30 cellular contexts compared by ENCODE assay signal in the genomic region with DNA sequence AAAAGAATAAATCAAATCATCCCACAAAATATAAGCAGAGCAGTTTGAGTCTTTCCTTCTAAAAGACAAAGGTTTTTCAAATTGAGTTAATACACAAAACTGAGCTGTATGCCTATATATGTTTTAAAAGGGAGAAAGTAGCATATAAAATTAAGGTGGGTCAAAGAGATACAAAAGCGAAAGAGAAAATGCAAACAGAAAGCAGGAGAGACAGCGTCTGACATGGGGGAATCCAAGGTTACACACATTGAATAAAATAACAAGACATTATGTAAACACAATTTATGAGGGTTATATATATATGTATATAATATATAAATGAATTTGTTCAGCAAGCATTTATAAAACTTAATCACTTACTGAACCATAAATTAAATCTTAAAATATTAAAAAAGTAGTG.
DNase-seq lines count a peak whose midpoint lies in the region; ATAC-seq, FAIRE-seq and TF ChIP-seq lines count a peak whose summit lies in the region.
"Had no signal": no experiment of that assay in that cellular context is flagged by ENCODE, and none has a peak within 500 bp of the region (broad histone marks: within the 10 kb centered on the region; RNA-seq: fewer than 3 reads in every experiment).

No MANE protein-coding gene starts in this region.

- H3K79me2 ChIP-seq in MM.1S (ENCODE audit: low read length), result no peaks in the 10 kb centered on the region

- no peaks in the 10 kb centered on the region for H3K9me3 Mint-ChIP-seq in activated CD4-positive, alpha-beta T cell treated with anti-CD3 and anti-CD28 coated beads, Interleukin-2, amount 10 ng/mL, durations not matched to agents 24 days and 14 days
- H3K9me3 Mint-ChIP-seq: IgD-negative memory B cell had no signal

- no peaks in the 10 kb centered on the region for H3K4me1 Mint-ChIP-seq in activated CD4-positive, alpha-beta T cell treated with anti-CD3 and anti-CD28 coated beads, Interleukin-2, amount 10 ng/mL, durations not matched to agents 24 days and 14 days
- H3K4me1 Mint-ChIP-seq: CD8-positive, alpha-beta memory T cell; IgD-negative memory B cell had no signal

- H3K9me3 ChIP-seq in MM.1S (replicated peaks; ENCODE audit: insufficient read depth, low read length), result no peaks in the 10 kb centered on the region
- no peaks in the 10 kb centered on the region for H3K9me3 ChIP-seq in pancreas
- H3K9me3 ChIP-seq: A549 had no signal

- no peak overlapping the region for H3K4me3 Mint-ChIP-seq in activated CD4-positive, alpha-beta T cell treated with anti-CD3 and anti-CD28 coated beads, Interleukin-2, amount 10 ng/mL, durations not matched to agents 24 days and 14 days
- H3K4me3 Mint-ChIP-seq: CD8-positive, alpha-beta memory T cell; IgD-negative memory B cell had no signal

- H3F3A ChIP-seq in MM.1S (ENCODE audit: insufficient read depth, low read length), result no peaks in the 10 kb centered on the region

- 52 to 58% methylated on average over 2 of the region's 2 CpGs for WGBS in pancreas, 2 donors

- no peaks in the 10 kb centered on the region for H3K4me1 ChIP-seq in MM.1S (ENCODE audit: low read length)
- H3K4me1 ChIP-seq in pancreas, result no peaks in the 10 kb centered on the region
- H3K4me1 ChIP-seq: A549, SJSA1 had no signal

- no peaks in the 10 kb centered on the region for H4K20me1 ChIP-seq in MM.1S (ENCODE audit: insufficient read depth, low read length)

- TF ChIP-seq CTCF in MM.1S (IDR thresholded peaks at IDR 0.05; ENCODE audit: low read length), result no peak
- TF ChIP-seq CTCF in pancreas (IDR thresholded peaks at IDR 0.05), result no peak

- H3K9ac ChIP-seq in MM.1S (ENCODE audit: low read length), result no peak overlapping the region
- H3K9ac ChIP-seq: KMS-11 had no signal

- peak overlapping the region; percentile 41; the same call in 1 of the 2 replicates for H2AFZ ChIP-seq in MM.1S (ENCODE audit: low read length)

- TF ChIP-seq POLR2A in GM12891 (IDR thresholded peaks at IDR 0.05; ENCODE audit: low read depth, low read length), result no peak

- no peaks in the 10 kb centered on the region for H3K27me3 Mint-ChIP-seq in activated CD4-positive, alpha-beta T cell treated with anti-CD3 and anti-CD28 coated beads, Interleukin-2, amount 10 ng/mL, durations not matched to agents 24 days and 14 days

- FAIRE-seq in pancreas (lab: Jason Lieb, UNC) (peak; percentile 37), GM12891 (lab: Jason Lieb, UNC) (no peak)
- FAIRE-seq: A549, GM18507 had no signal

- no peaks in the 10 kb centered on the region for H3K27me3 ChIP-seq in MM.1S (replicated peaks; ENCODE audit: insufficient read depth, low read length)
- H3K27me3 ChIP-seq in pancreas, result no peaks in the 10 kb centered on the region
- H3K27me3 ChIP-seq: SJSA1 had no signal

- peak overlapping the region; percentile 65; the same call in 1 of the 2 replicates for H3K4me2 ChIP-seq in MM.1S (ENCODE audit: low read depth, low read length)
- H3K4me2 ChIP-seq: A549, KMS-11 had no signal

- H3K9me2 ChIP-seq in MM.1S (replicated peaks; ENCODE audit: insufficient read depth, low read length), result no peaks in the 10 kb centered on the region

- intact Hi-C loops in pancreas (cut with DNase I), result no loop called here
- intact Hi-C loops in activated CD4-positive, alpha-beta T cell treated with anti-CD3 and anti-CD28 coated beads, Interleukin-2, amount 10 ng/mL, durations not matched to agents 24 days and 14 days (cut with micrococcal nuclease), result no loop called here

- ATAC-seq in GM18520 (IDR thresholded peaks at IDR 0.05; ENCODE audit: unreplicated experiment), result peak; percentile 70
- peak; percentile 77 for ATAC-seq in GM21717 (IDR thresholded peaks at IDR 0.05; ENCODE audit: unreplicated experiment)
- ATAC-seq in pancreas, result no peak
- ATAC-seq: A549 had no signal

- H3K36me3 ChIP-seq in MM.1S (replicated peaks; ENCODE audit: insufficient read depth, low read length) (no peaks in the 10 kb centered on the region), pancreas (no peaks in the 10 kb centered on the region)
- H3K36me3 ChIP-seq: SJSA1 had no signal

- DNase-seq in MM.1S (peak; percentile 57), pancreas (no peak), GM12891 (ENCODE audit: insufficient read length, low spot score) (no peak)
- DNase-seq in activated CD4-positive, alpha-beta T cell treated with anti-CD3 and anti-CD28 coated beads, Interleukin-2, amount 10 ng/mL, durations not matched to agents 24 days and 14 days, result no peak
- DNase-seq in stimulated activated naive CD4-positive, alpha-beta T cell (lab: John Stamatoyannopoulos, UW), result no peak
- DNase-seq: C1 segment of cervical spinal cord; CD8-positive, alpha-beta memory T cell; DMS 273 treated with DMSO at 0.1 percent for 48 hours; DMS79; EL; GDM1; H7; NCI-H1105; NCI-H1436 treated with DMSO at 0.1 percent for 48 hours; NCI-H2029; NCI-H446; NCI-H524 treated with DMSO at 0.1 percent for 48 hours; NCI-H774; NK-92 treated with Interleukin-12 subunit alpha and Interleukin-12 subunit beta, amount 100 ng/mL, for 24 hours; Right ventricle myocardium superior; RPMI8226; T-helper 2 cell had no signal

- H3K27ac Mint-ChIP-seq in activated CD4-positive, alpha-beta T cell treated with anti-CD3 and anti-CD28 coated beads, Interleukin-2, amount 10 ng/mL, durations not matched to agents 24 days and 14 days, result no peak overlapping the region
- H3K27ac Mint-ChIP-seq: CD8-positive, alpha-beta memory T cell; IgD-negative memory B cell had no signal

- H3K36me3 Mint-ChIP-seq in activated CD4-positive, alpha-beta T cell treated with anti-CD3 and anti-CD28 coated beads, Interleukin-2, amount 10 ng/mL, durations not matched to agents 24 days and 14 days (ENCODE audit: low read depth), result no peaks in the 10 kb centered on the region
- H3K36me3 Mint-ChIP-seq: CD8-positive, alpha-beta memory T cell; IgD-negative memory B cell had no signal

- H3K27ac ChIP-seq in MM.1S (ENCODE audit: low read length) (no peak overlapping the region), pancreas (no peak overlapping the region)
- H3K27ac ChIP-seq: A549, HL-60, KMS-11, SJSA1 had no signal

- H3K4me3 ChIP-seq in MM.1S (ENCODE audit: low read length) (peak overlapping the region; percentile 38), pancreas (no peak overlapping the region)
- H3K4me3 ChIP-seq: A549, SJSA1 had no signal

TF ChIP-seq in GM12891, 5 proteins besides CTCF, POLR2A, EP300 and RAD21:
- no peak for TF ChIP-seq POLR2AphosphoS5 (IDR thresholded peaks at IDR 0.05; ENCODE audit: low read depth, low read length)
- TF ChIP-seq POU2F2 (IDR thresholded peaks at IDR 0.05; ENCODE audit: low read depth, low read length), result no peak
- no peak for TF ChIP-seq TAF1 (IDR thresholded peaks at IDR 0.05; ENCODE audit: low read depth, low read length)
- TF ChIP-seq SPI1 (IDR thresholded peaks at IDR 0.05; ENCODE audit: low read depth, low read length), result no peak
- no peak for TF ChIP-seq PAX5 (IDR thresholded peaks at IDR 0.05; ENCODE audit: insufficient read depth, low read length, severe bottlenecking)

Comparison
In these comparisons a context has a peak if more than half of its experiments do, and no peak if none do; other contexts are left out.
1. ATAC-seq: peak in GM18520 (single experiment) and GM21717 (single experiment); none in pancreas (0 of 4).